In genomic region chr12:117417004-117417403, GRCh38 we compare ENCODE assay signal across 27 cellular contexts. TPM values are rescaled to one million over a fixed set of nuclear protein-coding genes. Genes with fewer than 3 reads are reported as not detected.
"Had no signal": no experiment of that assay in that cellular context is flagged by ENCODE, and none has a peak within 500 bp of the region (broad histone marks: within the 10 kb centered on the region; RNA-seq: fewer than 3 reads in every experiment).

No MANE protein-coding gene starts in this region.

- H3K4me3 ChIP-seq: coronary artery, dorsolateral prefrontal cortex, esophagus squamous epithelium, gastroesophageal sphincter, heart left ventricle, hepatocyte, left ventricle myocardium inferior, lower lobe of right lung had no signal

- H3K4me1 ChIP-seq: esophagus squamous epithelium had no signal

- H3K4me1 Mint-ChIP-seq: endodermal cell had no signal

- H3K27ac ChIP-seq: coronary artery, dorsolateral prefrontal cortex, epithelial cell of prostate, esophagus squamous epithelium, gastroesophageal sphincter, heart left ventricle, hepatocyte, left ventricle myocardium inferior, lower lobe of right lung had no signal

- DNase-seq: dermis blood vessel endothelial cell; dorsolateral prefrontal cortex; effector CD4-positive, alpha-beta T cell; effector memory CD8-positive, alpha-beta T cell; endodermal cell; erythroblast; esophagus squamous epithelium; foreskin fibroblast; foreskin melanocyte; heart left ventricle; hypothalamus; left cardiac atrium; left ventricle myocardium inferior; lower lobe of right lung; mesenchymal stem cell; midbrain had no signal

- H3K36me3 ChIP-seq: esophagus squamous epithelium, gastroesophageal sphincter, heart left ventricle, left ventricle myocardium inferior, lower lobe of right lung had no signal

- H3K4me3 Mint-ChIP-seq: effector memory CD8-positive, alpha-beta T cell; endodermal cell had no signal

- H3K9me3 ChIP-seq: esophagus squamous epithelium, gastroesophageal sphincter, heart left ventricle, left ventricle myocardium inferior, lower lobe of right lung had no signal

- ATAC-seq: effector memory CD8-positive, alpha-beta T cell; esophagus mucosa; gastroesophageal sphincter; heart left ventricle; left cardiac atrium; lower lobe of right lung had no signal

- H3K79me2 ChIP-seq: hepatocyte had no signal

- H3K27me3 ChIP-seq: esophagus squamous epithelium, heart left ventricle, hepatocyte had no signal

- H3K27ac Mint-ChIP-seq: effector memory CD8-positive, alpha-beta T cell; endodermal cell had no signal

- FAIRE-seq: colon, endometrium, islet of Langerhans, keratinocyte had no signal

- H2AFZ ChIP-seq: hepatocyte had no signal

- H3K9me3 Mint-ChIP-seq: endodermal cell had no signal

- H3K4me2 ChIP-seq: hepatocyte had no signal

RNA-seq across cellular contexts. Expression of gene NOS1, which starts 55.6 kb away (rescaled TPM):
- total RNA-seq: dermis blood vessel endothelial cell, hepatocyte, lung microvascular endothelial cell, mononuclear cell had no signal
- polyA plus RNA-seq: hepatocyte had no signal
